ENCODE assay signal across 12 cellular contexts in genomic region chr2:160376576-160376975, GRCh38.
DNase-seq lines count a peak whose midpoint lies in the region; ATAC-seq and TF ChIP-seq lines count a peak whose summit lies in the region.
"Had no signal": no experiment of that assay in that cellular context is flagged by ENCODE, and none has a peak within 500 bp of the region (broad histone marks: within the 10 kb centered on the region; RNA-seq: fewer than 3 reads in every experiment).

No MANE protein-coding gene starts in this region.

- H2AFZ ChIP-seq in fibroblast of lung (ENCODE audit: low read length) = no peak overlapping the region

- H3K4me3 Mint-ChIP-seq in Calu3 (ENCODE audit: low read depth, unreplicated experiment) (no peak overlapping the region), T-helper 17 cell (peak overlapping the region; percentile 41)
- H3K4me3 Mint-ChIP-seq: activated naive CD8-positive, alpha-beta T cell treated with anti-CD3 and anti-CD28 coated beads, Interleukin-2, amount 50 U/mL, for 24 hours; memory B cell had no signal

- H3K27me3 ChIP-seq in fibroblast of lung (ENCODE audit: control insufficient read depth, insufficient read depth, low read length) (no peaks in the 10 kb centered on the region), neutrophil (no peaks in the 10 kb centered on the region)

- H3K9me3 Mint-ChIP-seq in Calu3 (ENCODE audit: low read depth, unreplicated experiment) = no peaks in the 10 kb centered on the region
- H3K9me3 Mint-ChIP-seq: activated naive CD8-positive, alpha-beta T cell treated with anti-CD3 and anti-CD28 coated beads, Interleukin-2, amount 50 U/mL, for 24 hours; memory B cell had no signal

- peak overlapping the region; percentile 87 for H3K27ac ChIP-seq in fibroblast of lung (ENCODE audit: insufficient read depth, low read length)
- peak overlapping the region; percentile 65 for H3K27ac ChIP-seq in neutrophil

- H3K36me3 Mint-ChIP-seq in Calu3 (ENCODE audit: insufficient read depth, unreplicated experiment) (peaks cover 5% of the 10 kb centered on the region), T-helper 17 cell (ENCODE audit: low read depth) (peaks cover 3% of the 10 kb centered on the region)

- CTCF ChIA-PET in Calu3 (lab: Charles Lee) = interaction anchor here (1.0 to 1.7 kb wide), 3 partner anchors 43 to 53 kb away, joined by 3 to 4 read pairs (median 3); no protein-coding TSS in a partner anchor

- H3K4me2 ChIP-seq in fibroblast of lung (ENCODE audit: extremely low read depth, insufficient read depth, low read length) = no peak overlapping the region

- no peaks in the 10 kb centered on the region for H4K20me1 ChIP-seq in fibroblast of lung (ENCODE audit: control insufficient read depth, extremely low read depth, insufficient read depth, low read length)

- H3K4me1 ChIP-seq in fibroblast of lung (ENCODE audit: control insufficient read depth, extremely low read depth, insufficient read depth, low read length) = peaks cover 39% of the 10 kb centered on the region
- H3K4me1 ChIP-seq in neutrophil (ENCODE audit: control insufficient read depth in 1 of 2, insufficient read depth in 1 of 2, low read depth in 1 of 2, low read length in 1 of 2) = peaks cover 100% of the 10 kb centered on the region in 2 experiments

- no peaks in the 10 kb centered on the region for H3K27me3 Mint-ChIP-seq in Calu3 (ENCODE audit: unreplicated experiment)
- H3K27me3 Mint-ChIP-seq in T-helper 17 cell = no peaks in the 10 kb centered on the region
- H3K27me3 Mint-ChIP-seq: activated naive CD8-positive, alpha-beta T cell treated with anti-CD3 and anti-CD28 coated beads, Interleukin-2, amount 50 U/mL, for 24 hours; memory B cell had no signal

- H3K27ac Mint-ChIP-seq in Calu3 (ENCODE audit: unreplicated experiment) (peak overlapping the region; percentile 39), T-helper 17 cell (peak overlapping the region; percentile 57)
- H3K27ac Mint-ChIP-seq: memory B cell had no signal

- peaks cover 92% of the 10 kb centered on the region for H3K79me2 ChIP-seq in fibroblast of lung (ENCODE audit: control insufficient read depth, insufficient read depth, low read length)

- H3K4me1 Mint-ChIP-seq in Calu3 (ENCODE audit: low read depth, unreplicated experiment) (peaks cover 70% of the 10 kb centered on the region), T-helper 17 cell (peaks cover 70% of the 10 kb centered on the region)

- no peak for ATAC-seq in T-helper 17 cell
- ATAC-seq: activated naive CD8-positive, alpha-beta T cell treated with anti-CD3 and anti-CD28 coated beads, Interleukin-2, amount 50 U/mL, for 24 hours had no signal

- peak; percentile 34 for DNase-seq in Calu3
- DNase-seq in T-helper 17 cell = no peak
- DNase-seq in fibroblast of lung (ENCODE audit: low read depth in 2 of 2) = peak; percentile 70 to 74
- DNase-seq in NCI-H446 treated with DMSO at 0.1 percent for 48 hours (lab: John Stamatoyannopoulos, UW) = no peak
- no peak for DNase-seq in NCI-H748 treated with DMSO at 0.1 percent for 48 hours (lab: John Stamatoyannopoulos, UW)
- no peak for DNase-seq in stimulated activated CD4-positive, alpha-beta T cell treated with anti-CD3 and anti-CD28 coated beads, Interleukin-4, amount 100 ng/mL, for 24 hours
- no peak for DNase-seq in NCI-H1417 (lab: John Stamatoyannopoulos, UW)
- DNase-seq: activated naive CD8-positive, alpha-beta T cell treated with anti-CD3 and anti-CD28 coated beads, Interleukin-2, amount 50 U/mL, for 24 hours; KG1; NCI-H345 had no signal

- no peak for TF ChIP-seq CTCF in Calu3 (IDR thresholded peaks at IDR 0.05; ENCODE audit: unreplicated experiment)
- no peak for TF ChIP-seq CTCF in fibroblast of lung (conservative IDR thresholded peaks at IDR 0.05 in 1 of 2, IDR thresholded peaks at IDR 0.05 in 1 of 2; ENCODE audit: low read depth in 1 of 2, low read length in 2 of 2)
- no peak for TF ChIP-seq CTCF in neutrophil (IDR thresholded peaks at IDR 0.05)

- H3K36me3 ChIP-seq in fibroblast of lung (ENCODE audit: control insufficient read depth, insufficient read depth, low read length) = no peaks in the 10 kb centered on the region
- H3K36me3 ChIP-seq in neutrophil = no peaks in the 10 kb centered on the region

- H3K4me3 ChIP-seq in fibroblast of lung (replicated peaks in 1 of 4; ENCODE audit: control extremely low read depth in 1 of 4, insufficient read depth in 1 of 4, low read depth in 3 of 4, low read length in 4 of 4) = no peak overlapping the region
- H3K4me3 ChIP-seq in neutrophil (ENCODE audit: low read depth in 1 of 2, low read length in 1 of 2) = no peak overlapping the region

- BruUV-seq in Calu3 (replicated peaks; lab: Mats Ljungman, UMichigan) = no TSS peak

- H3K9ac ChIP-seq in fibroblast of lung (ENCODE audit: insufficient read depth, low read length) = no peak overlapping the region

- H3K9me3 ChIP-seq in T-helper 17 cell (ENCODE audit: control insufficient read depth, low read length, poor library complexity, severe bottlenecking) = no peaks in the 10 kb centered on the region
- H3K9me3 ChIP-seq in fibroblast of lung (ENCODE audit: control insufficient read depth, insufficient read depth, low read depth, low read length) = no peaks in the 10 kb centered on the region
- H3K9me3 ChIP-seq in neutrophil = no peaks in the 10 kb centered on the region

- intact Hi-C loops in Calu3 (cut with micrococcal nuclease; ENCODE audit: unreplicated experiment) = no loop called here

Comparison
In these comparisons a context has a peak if more than half of its experiments do, and no peak if none do; other contexts are left out.
1. DNase-seq: peak in Calu3 (single experiment) and fibroblast of lung (2 of 2); none in T-helper 17 cell (0 of 3), NCI-H446 treated with DMSO at 0.1 percent for 48 hours (single experiment), NCI-H748 treated with DMSO at 0.1 percent for 48 hours (single experiment), stimulated activated CD4-positive, alpha-beta T cell treated with anti-CD3 and anti-CD28 coated beads, Interleukin-4, amount 100 ng/mL, for 24 hours (single experiment) and NCI-H1417 (0 of 3).